23 cellular contexts compared by ENCODE assay signal in genomic region chr5:3958389-3958788, GRCh38.
"Had no signal": no experiment of that assay in that cellular context is flagged by ENCODE, and none has a peak within 500 bp of the region (broad histone marks: within the 10 kb centered on the region; RNA-seq: fewer than 3 reads in every experiment).

No MANE protein-coding gene starts in this region.

- H3K36me3 ChIP-seq: MG63, SJCRH30 had no signal

- H3K4me1 ChIP-seq: SJCRH30 had no signal

- ATAC-seq: HepG2, Panc1, PC-3, Right ventricle myocardium inferior, SK-N-SH treated with all-trans-retinoic acid at 6 μM for 48 hours had no signal

- DNase-seq: IMR-90, Karpas-422, KG1, MG63, NCI-H1092 treated with DMSO at 0.1 percent for 48 hours, NCI-H1436, NCI-H187, NCI-H2029, NCI-H2081 treated with DMSO at 0.1 percent for 48 hours, NCI-H2171, NCI-H226, NCI-H446, NCI-H510A, NCI-H524 treated with DMSO at 0.1 percent for 48 hours, NCI-H69, NCI-H774, PC-3, SHP77 treated with DMSO at 0.1 percent for 48 hours, SJCRH30 had no signal

- H3K4me3 ChIP-seq: MG63, SJCRH30 had no signal

- H3K9me3 ChIP-seq: MG63, SJCRH30 had no signal

- H3K27me3 ChIP-seq: SJCRH30 had no signal

- H3K27ac ChIP-seq: SJCRH30 had no signal
